1 cellular context compared by ENCODE assay signal in the genomic region with DNA sequence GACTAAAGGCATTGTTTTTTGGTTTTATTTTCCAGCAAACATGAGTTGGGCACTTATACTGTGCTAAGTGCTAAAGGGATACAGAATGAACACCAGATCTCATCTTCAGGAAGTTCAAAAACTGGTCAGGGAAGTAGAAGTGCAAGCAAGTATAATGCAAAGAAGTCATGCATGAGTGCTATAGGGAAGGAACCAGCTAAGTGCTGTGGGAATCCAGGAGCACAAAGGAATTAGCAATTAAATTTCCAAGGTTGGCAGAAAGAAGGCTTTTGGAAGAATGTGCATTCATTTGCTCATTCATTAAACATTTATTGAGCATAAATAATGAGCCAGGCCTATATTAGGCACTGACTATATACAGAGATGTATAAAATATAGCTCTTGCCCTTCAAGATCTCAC.
TF ChIP-seq lines count a peak whose summit lies in the region.

No MANE protein-coding gene starts in this region.

TF ChIP-seq in H1, 55 proteins besides CTCF, POLR2A, EP300 and RAD21 (continued from another document):
- TF ChIP-seq, protein P1, sequence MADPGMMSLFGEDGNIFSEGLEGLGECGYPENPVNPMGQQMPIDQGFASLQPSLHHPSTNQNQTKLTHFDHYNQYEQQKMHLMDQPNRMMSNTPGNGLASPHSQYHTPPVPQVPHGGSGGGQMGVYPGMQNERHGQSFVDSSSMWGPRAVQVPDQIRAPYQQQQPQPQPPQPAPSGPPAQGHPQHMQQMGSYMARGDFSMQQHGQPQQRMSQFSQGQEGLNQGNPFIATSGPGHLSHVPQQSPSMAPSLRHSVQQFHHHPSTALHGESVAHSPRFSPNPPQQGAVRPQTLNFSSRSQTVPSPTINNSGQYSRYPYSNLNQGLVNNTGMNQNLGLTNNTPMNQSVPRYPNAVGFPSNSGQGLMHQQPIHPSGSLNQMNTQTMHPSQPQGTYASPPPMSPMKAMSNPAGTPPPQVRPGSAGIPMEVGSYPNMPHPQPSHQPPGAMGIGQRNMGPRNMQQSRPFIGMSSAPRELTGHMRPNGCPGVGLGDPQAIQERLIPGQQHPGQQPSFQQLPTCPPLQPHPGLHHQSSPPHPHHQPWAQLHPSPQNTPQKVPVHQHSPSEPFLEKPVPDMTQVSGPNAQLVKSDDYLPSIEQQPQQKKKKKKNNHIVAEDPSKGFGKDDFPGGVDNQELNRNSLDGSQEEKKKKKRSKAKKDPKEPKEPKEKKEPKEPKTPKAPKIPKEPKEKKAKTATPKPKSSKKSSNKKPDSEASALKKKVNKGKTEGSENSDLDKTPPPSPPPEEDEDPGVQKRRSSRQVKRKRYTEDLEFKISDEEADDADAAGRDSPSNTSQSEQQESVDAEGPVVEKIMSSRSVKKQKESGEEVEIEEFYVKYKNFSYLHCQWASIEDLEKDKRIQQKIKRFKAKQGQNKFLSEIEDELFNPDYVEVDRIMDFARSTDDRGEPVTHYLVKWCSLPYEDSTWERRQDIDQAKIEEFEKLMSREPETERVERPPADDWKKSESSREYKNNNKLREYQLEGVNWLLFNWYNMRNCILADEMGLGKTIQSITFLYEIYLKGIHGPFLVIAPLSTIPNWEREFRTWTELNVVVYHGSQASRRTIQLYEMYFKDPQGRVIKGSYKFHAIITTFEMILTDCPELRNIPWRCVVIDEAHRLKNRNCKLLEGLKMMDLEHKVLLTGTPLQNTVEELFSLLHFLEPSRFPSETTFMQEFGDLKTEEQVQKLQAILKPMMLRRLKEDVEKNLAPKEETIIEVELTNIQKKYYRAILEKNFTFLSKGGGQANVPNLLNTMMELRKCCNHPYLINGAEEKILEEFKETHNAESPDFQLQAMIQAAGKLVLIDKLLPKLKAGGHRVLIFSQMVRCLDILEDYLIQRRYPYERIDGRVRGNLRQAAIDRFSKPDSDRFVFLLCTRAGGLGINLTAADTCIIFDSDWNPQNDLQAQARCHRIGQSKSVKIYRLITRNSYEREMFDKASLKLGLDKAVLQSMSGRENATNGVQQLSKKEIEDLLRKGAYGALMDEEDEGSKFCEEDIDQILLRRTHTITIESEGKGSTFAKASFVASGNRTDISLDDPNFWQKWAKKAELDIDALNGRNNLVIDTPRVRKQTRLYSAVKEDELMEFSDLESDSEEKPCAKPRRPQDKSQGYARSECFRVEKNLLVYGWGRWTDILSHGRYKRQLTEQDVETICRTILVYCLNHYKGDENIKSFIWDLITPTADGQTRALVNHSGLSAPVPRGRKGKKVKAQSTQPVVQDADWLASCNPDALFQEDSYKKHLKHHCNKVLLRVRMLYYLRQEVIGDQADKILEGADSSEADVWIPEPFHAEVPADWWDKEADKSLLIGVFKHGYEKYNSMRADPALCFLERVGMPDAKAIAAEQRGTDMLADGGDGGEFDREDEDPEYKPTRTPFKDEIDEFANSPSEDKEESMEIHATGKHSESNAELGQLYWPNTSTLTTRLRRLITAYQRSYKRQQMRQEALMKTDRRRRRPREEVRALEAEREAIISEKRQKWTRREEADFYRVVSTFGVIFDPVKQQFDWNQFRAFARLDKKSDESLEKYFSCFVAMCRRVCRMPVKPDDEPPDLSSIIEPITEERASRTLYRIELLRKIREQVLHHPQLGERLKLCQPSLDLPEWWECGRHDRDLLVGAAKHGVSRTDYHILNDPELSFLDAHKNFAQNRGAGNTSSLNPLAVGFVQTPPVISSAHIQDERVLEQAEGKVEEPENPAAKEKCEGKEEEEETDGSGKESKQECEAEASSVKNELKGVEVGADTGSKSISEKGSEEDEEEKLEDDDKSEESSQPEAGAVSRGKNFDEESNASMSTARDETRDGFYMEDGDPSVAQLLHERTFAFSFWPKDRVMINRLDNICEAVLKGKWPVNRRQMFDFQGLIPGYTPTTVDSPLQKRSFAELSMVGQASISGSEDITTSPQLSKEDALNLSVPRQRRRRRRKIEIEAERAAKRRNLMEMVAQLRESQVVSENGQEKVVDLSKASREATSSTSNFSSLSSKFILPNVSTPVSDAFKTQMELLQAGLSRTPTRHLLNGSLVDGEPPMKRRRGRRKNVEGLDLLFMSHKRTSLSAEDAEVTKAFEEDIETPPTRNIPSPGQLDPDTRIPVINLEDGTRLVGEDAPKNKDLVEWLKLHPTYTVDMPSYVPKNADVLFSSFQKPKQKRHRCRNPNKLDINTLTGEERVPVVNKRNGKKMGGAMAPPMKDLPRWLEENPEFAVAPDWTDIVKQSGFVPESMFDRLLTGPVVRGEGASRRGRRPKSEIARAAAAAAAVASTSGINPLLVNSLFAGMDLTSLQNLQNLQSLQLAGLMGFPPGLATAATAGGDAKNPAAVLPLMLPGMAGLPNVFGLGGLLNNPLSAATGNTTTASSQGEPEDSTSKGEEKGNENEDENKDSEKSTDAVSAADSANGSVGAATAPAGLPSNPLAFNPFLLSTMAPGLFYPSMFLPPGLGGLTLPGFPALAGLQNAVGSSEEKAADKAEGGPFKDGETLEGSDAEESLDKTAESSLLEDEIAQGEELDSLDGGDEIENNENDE (IDR thresholded peaks at IDR 0.05; ENCODE audit: insufficient replicate concordance, low read length): no peak
- TF ChIP-seq EZH2 (IDR thresholded peaks at IDR 0.05; ENCODE audit: low read depth, low read length, severe bottlenecking): no peak
- TF ChIP-seq JUN (IDR thresholded peaks at IDR 0.05; ENCODE audit: low read depth, low read length): no peak
- TF ChIP-seq RBBP5 (IDR thresholded peaks at IDR 0.05; ENCODE audit: borderline replicate concordance, low read depth, low read length): no peak
- TF ChIP-seq BACH1 (IDR thresholded peaks at IDR 0.05; ENCODE audit: low read length): no peak
- TF ChIP-seq CEBPB (IDR thresholded peaks at IDR 0.05; ENCODE audit: low read depth, low read length): no peak
- TF ChIP-seq KDM1A (IDR thresholded peaks at IDR 0.05; ENCODE audit: borderline replicate concordance, low read length): no peak
- no peak for TF ChIP-seq HDAC2 (IDR thresholded peaks at IDR 0.05; ENCODE audit: borderline replicate concordance in 1 of 2, low read depth in 2 of 2, low read length in 2 of 2)
- no peak for TF ChIP-seq CHD1 (IDR thresholded peaks at IDR 0.05; ENCODE audit: low read depth, low read length)
- no peak for TF ChIP-seq SP1 (IDR thresholded peaks at IDR 0.05; ENCODE audit: low read depth, low read length)
- no peak for TF ChIP-seq FOSL1 (IDR thresholded peaks at IDR 0.05; ENCODE audit: insufficient read depth, low read depth, low read length)
- TF ChIP-seq TAF1 (IDR thresholded peaks at IDR 0.05; ENCODE audit: low read depth, low read length): no peak
- TF ChIP-seq GTF2F1 (IDR thresholded peaks at IDR 0.05; ENCODE audit: borderline replicate concordance, low read depth, low read length): no peak
- no peak for TF ChIP-seq ATF2 (IDR thresholded peaks at IDR 0.05; ENCODE audit: low read length)
- TF ChIP-seq JUND (IDR thresholded peaks at IDR 0.05; ENCODE audit: low read length): no peak
